In the genomic region with DNA sequence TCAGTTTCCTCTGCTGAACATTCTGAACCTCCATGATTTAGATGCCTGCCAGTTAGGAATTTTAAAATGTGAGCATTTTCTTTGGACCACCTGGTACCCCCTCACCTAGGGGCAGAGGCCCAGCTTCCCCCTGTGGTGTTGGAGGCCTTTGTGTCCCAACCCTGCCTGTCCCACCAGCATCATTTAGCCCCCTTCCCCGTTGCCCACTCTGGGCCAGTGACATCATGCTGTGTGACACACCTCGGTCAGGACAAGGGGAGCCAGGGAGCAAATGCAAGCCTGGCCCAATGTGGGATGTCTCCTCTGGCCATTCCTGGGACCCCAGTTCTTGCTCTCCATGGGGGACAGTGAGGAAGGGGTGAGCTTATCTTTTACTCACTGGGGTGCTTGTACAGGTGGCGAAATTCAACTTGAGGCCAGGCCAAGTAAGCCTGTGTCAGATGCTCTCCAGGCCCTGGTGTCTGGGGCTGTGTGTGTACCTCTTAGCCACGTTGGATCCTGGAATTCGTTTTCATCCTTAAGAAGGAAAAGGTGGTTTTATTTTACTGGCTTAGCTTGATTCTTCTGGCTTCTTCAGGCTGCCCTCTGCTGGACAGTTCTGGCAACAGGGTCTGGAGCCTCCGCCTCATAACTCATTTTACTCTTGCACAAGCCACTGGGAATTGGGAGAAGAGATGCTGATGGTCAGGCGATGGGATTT, we compare ENCODE assay signal across 1 cellular context.
TF ChIP-seq lines count a peak whose summit lies in the region.

No MANE protein-coding gene starts in this region.

TF ChIP-seq in HCT116, 20 proteins besides CTCF, POLR2A, EP300 and RAD21 (continued from another document):
- TF ChIP-seq, protein P1, sequence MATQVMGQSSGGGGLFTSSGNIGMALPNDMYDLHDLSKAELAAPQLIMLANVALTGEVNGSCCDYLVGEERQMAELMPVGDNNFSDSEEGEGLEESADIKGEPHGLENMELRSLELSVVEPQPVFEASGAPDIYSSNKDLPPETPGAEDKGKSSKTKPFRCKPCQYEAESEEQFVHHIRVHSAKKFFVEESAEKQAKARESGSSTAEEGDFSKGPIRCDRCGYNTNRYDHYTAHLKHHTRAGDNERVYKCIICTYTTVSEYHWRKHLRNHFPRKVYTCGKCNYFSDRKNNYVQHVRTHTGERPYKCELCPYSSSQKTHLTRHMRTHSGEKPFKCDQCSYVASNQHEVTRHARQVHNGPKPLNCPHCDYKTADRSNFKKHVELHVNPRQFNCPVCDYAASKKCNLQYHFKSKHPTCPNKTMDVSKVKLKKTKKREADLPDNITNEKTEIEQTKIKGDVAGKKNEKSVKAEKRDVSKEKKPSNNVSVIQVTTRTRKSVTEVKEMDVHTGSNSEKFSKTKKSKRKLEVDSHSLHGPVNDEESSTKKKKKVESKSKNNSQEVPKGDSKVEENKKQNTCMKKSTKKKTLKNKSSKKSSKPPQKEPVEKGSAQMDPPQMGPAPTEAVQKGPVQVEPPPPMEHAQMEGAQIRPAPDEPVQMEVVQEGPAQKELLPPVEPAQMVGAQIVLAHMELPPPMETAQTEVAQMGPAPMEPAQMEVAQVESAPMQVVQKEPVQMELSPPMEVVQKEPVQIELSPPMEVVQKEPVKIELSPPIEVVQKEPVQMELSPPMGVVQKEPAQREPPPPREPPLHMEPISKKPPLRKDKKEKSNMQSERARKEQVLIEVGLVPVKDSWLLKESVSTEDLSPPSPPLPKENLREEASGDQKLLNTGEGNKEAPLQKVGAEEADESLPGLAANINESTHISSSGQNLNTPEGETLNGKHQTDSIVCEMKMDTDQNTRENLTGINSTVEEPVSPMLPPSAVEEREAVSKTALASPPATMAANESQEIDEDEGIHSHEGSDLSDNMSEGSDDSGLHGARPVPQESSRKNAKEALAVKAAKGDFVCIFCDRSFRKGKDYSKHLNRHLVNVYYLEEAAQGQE (IDR thresholded peaks at IDR 0.05; ENCODE audit: low read depth): no peak
- no peak for TF ChIP-seq CBX3 (IDR thresholded peaks at IDR 0.05; ENCODE audit: low read depth)
- no peak for TF ChIP-seq TCF7L2 (IDR thresholded peaks at IDR 0.05; ENCODE audit: borderline replicate concordance, extremely low read depth, insufficient read depth, insufficient read length)
- no peak for TF ChIP-seq ELF1 (IDR thresholded peaks at IDR 0.05; ENCODE audit: borderline replicate concordance, low read depth)
- no peak for TF ChIP-seq SP1 (IDR thresholded peaks at IDR 0.05; ENCODE audit: low read depth)
TF ChIP-seq in HCT116: peak in this region for 0.
